ENCODE assay signal across 6 cellular contexts in genomic region chr7:76531643-76532042, GRCh38. TPM values are rescaled to one million over a fixed set of nuclear protein-coding genes. Genes with fewer than 3 reads are reported as not detected.
"Had no signal": no experiment of that assay in that cellular context is flagged by ENCODE, and none has a peak within 500 bp of the region (broad histone marks: within the 10 kb centered on the region; RNA-seq: fewer than 3 reads in every experiment).

No MANE protein-coding gene starts in this region.

RNA-seq across cellular contexts. Expression of gene SPDYE16, which starts 11.5 kb away (rescaled TPM):
- total RNA-seq: GM23248, GM23338, H1, H4, H7, H9 had no signal

RNA-seq across cellular contexts. Expression of gene UPK3B, which starts 21.3 kb away (rescaled TPM):
- total RNA-seq: H4 had no signal
